22 cellular contexts compared by ENCODE assay signal in the genomic region with DNA sequence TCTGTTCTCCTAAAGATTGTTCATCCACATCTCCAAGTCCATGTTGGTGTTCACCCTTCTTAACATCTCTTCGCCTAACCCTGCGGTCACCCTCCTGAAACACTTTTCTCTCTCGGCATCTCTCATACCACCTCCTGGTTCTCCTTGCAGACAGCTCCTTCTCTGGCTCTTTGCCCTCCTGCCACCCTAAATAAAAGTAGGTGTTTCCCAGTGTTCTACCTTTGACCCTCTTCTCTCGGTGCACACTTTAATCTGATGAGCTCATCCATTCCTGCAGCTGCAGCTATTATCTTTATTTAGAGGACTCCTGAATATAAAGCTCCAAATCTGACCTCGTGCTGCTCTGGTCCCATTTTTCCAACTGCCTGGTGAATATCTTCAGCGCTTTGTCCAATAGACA.
"Had no signal": no experiment of that assay in that cellular context is flagged by ENCODE, and none has a peak within 500 bp of the region (broad histone marks: within the 10 kb centered on the region; RNA-seq: fewer than 3 reads in every experiment).

No MANE protein-coding gene starts in this region.

- H3K36me3 ChIP-seq: esophagus squamous epithelium, lower lobe of right lung, sigmoid colon, spleen, transverse colon, upper lobe of right lung, uterus had no signal

- H3K4me1 ChIP-seq: lower lobe of right lung, psoas muscle, sigmoid colon, transverse colon, upper lobe of right lung, uterus had no signal

- H3K9me3 ChIP-seq: esophagus squamous epithelium, lower lobe of right lung, psoas muscle, sigmoid colon, spleen, transverse colon, upper lobe of right lung, uterus had no signal

- ATAC-seq: left ventricle myocardium superior; lower lobe of right lung; naive thymus-derived CD8-positive, alpha-beta T cell; psoas muscle; right cardiac atrium; stimulated activated memory B cell treated with anti-CD40 and anti-IgM and Interleukin-4, amounts not matched to agents 10 μg/mL and 1 μg/mL and 100 μg/mL, for 72 hours; stimulated activated naive CD8-positive, alpha-beta T cell treated with anti-CD3 and anti-CD28 coated beads, Interleukin-15, Interleukin-2, amounts not matched to agents 100 U/mL and 50 U/mL, for 24 hours; upper lobe of right lung had no signal

- H3K9me3 Mint-ChIP-seq: dendritic cell treated with granulocyte-macrophage colony-stimulating factor and Interleukin-4, amounts not matched to agents 40 ng/mL and 50 ng/mL, for 4 days; immature natural killer cell; naive thymus-derived CD8-positive, alpha-beta T cell; nephron progenitor cell; stimulated activated memory B cell treated with anti-CD40 and anti-IgM and Interleukin-4, amounts not matched to agents 10 μg/mL and 1 μg/mL and 100 μg/mL, for 72 hours had no signal

- H3K27ac ChIP-seq: esophagus squamous epithelium, lower lobe of right lung, psoas muscle, sigmoid colon, spleen, transverse colon, upper lobe of right lung, uterus had no signal

- DNase-seq: effector memory CD4-positive, alpha-beta T cell; esophagus squamous epithelium; hypothalamus; immature natural killer cell; islet precursor cell; kidney glomerular epithelial cell; left ventricle myocardium superior; lower lobe of right lung; naive thymus-derived CD8-positive, alpha-beta T cell; nephron progenitor cell; nucleus accumbens; psoas muscle; right cardiac atrium; sigmoid colon; spleen; stimulated activated CD4-positive, alpha-beta T cell treated with anti-CD3 and anti-CD28 coated beads, Interleukin-4, amount 100 ng/mL, for 4 hours; stimulated activated naive CD8-positive, alpha-beta T cell treated with anti-CD3 and anti-CD28 coated beads, Interleukin-15, Interleukin-2, amounts not matched to agents 100 U/mL and 50 U/mL, for 24 hours; transverse colon; uterus had no signal

- H3K27me3 ChIP-seq: uterus had no signal

- H3K4me3 Mint-ChIP-seq: dendritic cell treated with granulocyte-macrophage colony-stimulating factor and Interleukin-4, amounts not matched to agents 40 ng/mL and 50 ng/mL, for 4 days; immature natural killer cell; naive thymus-derived CD8-positive, alpha-beta T cell; nephron progenitor cell; stimulated activated memory B cell treated with anti-CD40 and anti-IgM and Interleukin-4, amounts not matched to agents 10 μg/mL and 1 μg/mL and 100 μg/mL, for 72 hours had no signal

- H3K27ac Mint-ChIP-seq: dendritic cell treated with granulocyte-macrophage colony-stimulating factor and Interleukin-4, amounts not matched to agents 40 ng/mL and 50 ng/mL, for 4 days; naive thymus-derived CD8-positive, alpha-beta T cell; nephron progenitor cell; stimulated activated memory B cell treated with anti-CD40 and anti-IgM and Interleukin-4, amounts not matched to agents 10 μg/mL and 1 μg/mL and 100 μg/mL, for 72 hours had no signal

- H3K36me3 Mint-ChIP-seq: immature natural killer cell; naive thymus-derived CD8-positive, alpha-beta T cell; stimulated activated memory B cell treated with anti-CD40 and anti-IgM and Interleukin-4, amounts not matched to agents 10 μg/mL and 1 μg/mL and 100 μg/mL, for 72 hours had no signal

- H3K4me1 Mint-ChIP-seq: immature natural killer cell; naive thymus-derived CD8-positive, alpha-beta T cell; stimulated activated memory B cell treated with anti-CD40 and anti-IgM and Interleukin-4, amounts not matched to agents 10 μg/mL and 1 μg/mL and 100 μg/mL, for 72 hours had no signal

- H3K4me3 ChIP-seq: esophagus squamous epithelium, lower lobe of right lung, psoas muscle, sigmoid colon, spleen, transverse colon, upper lobe of right lung, uterus had no signal
